ENCODE assay signal across 10 cellular contexts in genomic region chr12:7640123-7640995, GRCh38. TPM values are rescaled to one million over a fixed set of nuclear protein-coding genes. Genes with fewer than 3 reads are reported as not detected.
DNase-seq lines count a peak whose midpoint lies in the region; ATAC-seq, FAIRE-seq and TF ChIP-seq lines count a peak whose summit lies in the region.
"Not testable (repeated sequence)": the region's sequence is repeated elsewhere in the genome, so short reads cannot be mapped to it uniquely, and the experiment has no call there.
"Had no signal": no experiment of that assay in that cellular context is flagged by ENCODE, and none has a peak within 500 bp of the region (broad histone marks: within the 10 kb centered on the region; RNA-seq: fewer than 3 reads in every experiment).

No MANE protein-coding gene starts in this region.

- POLR2A ChIA-PET in CD8-positive, alpha-beta memory T cell (lab: Charles Lee); endothelial cell of umbilical vein (lab: Charles Lee): not testable (repeated sequence)

- not testable (repeated sequence) for H3K27ac ChIP-seq in CD8-positive, alpha-beta memory T cell (ENCODE audit: low read depth, low read length); endothelial cell of umbilical vein (ENCODE audit: insufficient read depth, low read depth, low read length); stomach smooth muscle (ENCODE audit: low read length)

- not testable (repeated sequence) for H3K27me3 ChIP-seq in CD8-positive, alpha-beta memory T cell (ENCODE audit: insufficient read depth, low read length, poor library complexity, severe bottlenecking); endothelial cell of umbilical vein (ENCODE audit: control insufficient read depth in 2 of 2, insufficient read depth in 2 of 2, low read length in 2 of 2); stomach smooth muscle (ENCODE audit: control insufficient read depth in 1 of 2, insufficient read depth in 2 of 2, low read length in 2 of 2)

- H3K79me2 ChIP-seq in endothelial cell of umbilical vein (ENCODE audit: control insufficient read depth, insufficient read depth, low read length): not testable (repeated sequence)

- H3K9me3 Mint-ChIP-seq in CD8-positive, alpha-beta memory T cell: not testable (repeated sequence)

- not testable (repeated sequence) for H3K4me2 ChIP-seq in endothelial cell of umbilical vein (ENCODE audit: insufficient read depth, low read length)

- H3K4me3 Mint-ChIP-seq in CD8-positive, alpha-beta memory T cell: peak overlapping the region; percentile 79 to 91 (median 85)

- TF ChIP-seq POLR2A in endothelial cell of umbilical vein (IDR thresholded peaks at IDR 0.05; ENCODE audit: low read depth, low read length): not testable (repeated sequence)

- peak overlapping the region; percentile 54 for H3K4me3 ChIP-seq in CD8-positive, alpha-beta memory T cell (ENCODE audit: low read length)
- H3K4me3 ChIP-seq in endothelial cell of umbilical vein (replicated peaks in 1 of 3; ENCODE audit: insufficient read depth in 1 of 3, low read depth in 1 of 3, low read length in 3 of 3) (peak overlapping the region in 1 of 3 experiments; percentile 16), stomach smooth muscle (ENCODE audit: low read length in 2 of 2) (peak overlapping the region; percentile 25 to 44)
- not testable (repeated sequence) for H3K4me3 ChIP-seq in mucosa of descending colon

- H3K27ac Mint-ChIP-seq in CD8-positive, alpha-beta memory T cell: peak overlapping the region; percentile 72 to 97 (median 92)

- H3K4me1 Mint-ChIP-seq in CD8-positive, alpha-beta memory T cell: peaks cover 24 to 27% (median 24%) of the 10 kb centered on the region in 3 donors

- not testable (repeated sequence) for ATAC-seq in mucosa of descending colon

- not testable (repeated sequence) for H3K9me3 ChIP-seq in CD8-positive, alpha-beta memory T cell (ENCODE audit: low read length); endothelial cell of umbilical vein (replicated peaks; ENCODE audit: control insufficient read depth, insufficient read depth, low read length); mucosa of descending colon; stomach smooth muscle (ENCODE audit: control insufficient read depth in 2 of 2, low read length in 2 of 2)

- not testable (repeated sequence) for H4K20me1 ChIP-seq in endothelial cell of umbilical vein (replicated peaks; ENCODE audit: control insufficient read depth, extremely low read depth, insufficient read depth, low read length)

- CTCF ChIA-PET in CD8-positive, alpha-beta memory T cell (lab: Charles Lee): interaction anchor here (0.8 to 2.4 kb wide), 5 partner anchors 9 to 420 kb away, joined by 3 to 7 read pairs (median 4); no protein-coding TSS in a partner anchor
- CTCF ChIA-PET in endothelial cell of umbilical vein (lab: Charles Lee): interaction anchor here (1.3 to 2.1 kb wide), 11 partner anchors 7 to 499 kb away, joined by 3 to 10 read pairs (median 4); no protein-coding TSS in a partner anchor

- not testable (repeated sequence) for FAIRE-seq in endothelial cell of umbilical vein (lab: Jason Lieb, UNC)

- intact Hi-C loops in endothelial cell of umbilical vein (cut with micrococcal nuclease); mucosa of descending colon (cut with DNase I, micrococcal nuclease): not testable (repeated sequence)

- not testable (repeated sequence) for H3K9ac ChIP-seq in endothelial cell of umbilical vein (replicated peaks; ENCODE audit: extremely low read depth, insufficient read depth, low read length); stomach smooth muscle (ENCODE audit: low read length in 2 of 2)

- H3K4me1 ChIP-seq in CD8-positive, alpha-beta memory T cell (ENCODE audit: insufficient read depth, low read length): peaks cover 16% of the 10 kb centered on the region
- H3K4me1 ChIP-seq in endothelial cell of umbilical vein (ENCODE audit: control insufficient read depth, extremely low read depth, insufficient read depth, low read length); mucosa of descending colon (ENCODE audit: low read depth); stomach smooth muscle (ENCODE audit: control insufficient read depth, insufficient read depth, low read length): not testable (repeated sequence)

- H2AFZ ChIP-seq in endothelial cell of umbilical vein (ENCODE audit: low read depth, low read length): not testable (repeated sequence)

- H3K36me3 Mint-ChIP-seq in CD8-positive, alpha-beta memory T cell: not testable (repeated sequence)

- not testable (repeated sequence) for BruUV-seq in endothelial cell of umbilical vein (replicated peaks; lab: Mats Ljungman, UMichigan)

- H3K9me1 ChIP-seq in endothelial cell of umbilical vein (replicated peaks; ENCODE audit: control insufficient read depth, extremely low read depth, insufficient read depth, low read length): not testable (repeated sequence)

- peaks cover 3 to 12% of the 10 kb centered on the region in 2 donors for H3K27me3 Mint-ChIP-seq in CD8-positive, alpha-beta memory T cell

- peak; percentile 18 to 79 (median 77) for DNase-seq in CD8-positive, alpha-beta memory T cell
- DNase-seq in T follicular helper cell (ENCODE audit: low read depth): peak; percentile 49
- DNase-seq in activated CD8-positive, alpha-beta memory T cell treated with anti-CD3 and anti-CD28 coated beads for 24 hours: peak; percentile 85
- DNase-seq in activated naive CD4-positive, alpha-beta T cell treated with anti-CD3 and anti-CD28 coated beads, Interleukin-2, amount 50 U/mL, for 16 hours: peak; percentile 69
- DNase-seq in endothelial cell of umbilical vein (ENCODE audit: low read depth, low spot score): peak; percentile 10
- peak in 2 of 3 donors; percentile 9 to 29 for DNase-seq in mucosa of descending colon
- peak; percentile 25 to 32 for DNase-seq in stimulated activated CD4-positive, alpha-beta T cell treated with anti-CD3 and anti-CD28 coated beads, Interleukin-2, amount 100 ng/mL, for 48 hours

- not testable (repeated sequence) for TF ChIP-seq CTCF in endothelial cell of umbilical vein (IDR thresholded peaks at IDR 0.05; ENCODE audit: extremely low read depth in 1 of 2, insufficient read depth in 1 of 2, low read depth in 1 of 2, low read length in 2 of 2); mucosa of descending colon (IDR thresholded peaks at IDR 0.05)

- H3K36me3 ChIP-seq in CD8-positive, alpha-beta memory T cell (ENCODE audit: insufficient read depth, low read length); endothelial cell of umbilical vein (ENCODE audit: control insufficient read depth in 2 of 2, extremely low read depth in 1 of 2, insufficient read depth in 2 of 2, low read length in 2 of 2); mucosa of descending colon (ENCODE audit: low read depth); stomach smooth muscle (ENCODE audit: control insufficient read depth in 2 of 2, insufficient read depth in 2 of 2, low read length in 2 of 2): not testable (repeated sequence)

- dilution Hi-C loops in endothelial cell of umbilical vein (cut with MboI; ENCODE audit: extremely low pct_ligation_motif_present, low sequenced_read_pairs): not testable (repeated sequence)

RNA-seq across cellular contexts. Expression of gene APOBEC1, which starts 25.3 kb away (rescaled TPM):
- total RNA-seq in CD8-positive, alpha-beta memory T cell: not detected
- polyA plus RNA-seq in CD8-positive, alpha-beta memory T cell: not detected
- total RNA-seq in endothelial cell of umbilical vein (not detected in 2 replicates), mucosa of descending colon (1 to 10 TPM; 1.9 to 8.3 (median 5.3) TPM)
- polyA plus RNA-seq in endothelial cell of umbilical vein: not detected in 2 replicates
- polyA plus RNA-seq in endothelial cell of umbilical vein (2011; cell fraction: cytosol; rRNA removed): not detected in 2 replicates
- not detected in 2 replicates for polyA plus RNA-seq in endothelial cell of umbilical vein (2011; cell fraction: nucleus; rRNA removed)
- polyA plus RNA-seq in endothelial cell of umbilical vein (2012): not detected in 2 replicates
- not detected in 2 replicates for polyA minus RNA-seq in endothelial cell of umbilical vein
- not detected for polyA minus RNA-seq in endothelial cell of umbilical vein (2011; cell fraction: cytosol; rRNA and poly(A)+ RNA removed)
- polyA minus RNA-seq in endothelial cell of umbilical vein (2011; cell fraction: nucleus; rRNA and poly(A)+ RNA removed): not detected in 2 replicates
- total RNA-seq: aorta, right lobe of liver had no signal

RNA-seq across cellular contexts. Expression of gene GDF3, which starts 55.2 kb away (rescaled TPM):
- not detected for total RNA-seq in CD8-positive, alpha-beta memory T cell
- not detected for polyA plus RNA-seq in CD8-positive, alpha-beta memory T cell
- total RNA-seq in endothelial cell of umbilical vein (4.1 and 5.0 TPM in 2 replicates), mucosa of descending colon (not detected)
- 3.1 and 3.2 TPM in 2 replicates for polyA plus RNA-seq in endothelial cell of umbilical vein
- polyA plus RNA-seq in endothelial cell of umbilical vein (2011; cell fraction: cytosol; rRNA removed): 3.3 and 3.7 TPM in 2 replicates
- 1.7 and 3.0 TPM in 2 replicates for polyA plus RNA-seq in endothelial cell of umbilical vein (2011; cell fraction: nucleus; rRNA removed)
- 4.7 and 5.0 TPM in 2 replicates for polyA plus RNA-seq in endothelial cell of umbilical vein (2012)
- polyA minus RNA-seq in endothelial cell of umbilical vein: 1.7 and 3.4 TPM in 2 replicates
- not detected for polyA minus RNA-seq in endothelial cell of umbilical vein (2011; cell fraction: cytosol; rRNA and poly(A)+ RNA removed)
- 1.2 and 1.5 TPM in 2 replicates for polyA minus RNA-seq in endothelial cell of umbilical vein (2011; cell fraction: nucleus; rRNA and poly(A)+ RNA removed)
- total RNA-seq: right lobe of liver had no signal
- polyA plus RNA-seq: aorta had no signal

Comparison
In these comparisons a context has a peak if more than half of its experiments do, and no peak if none do; other contexts are left out.
1. DNase-seq: peak in every context shown above with its lines; median percentile 85 in activated CD8-positive, alpha-beta memory T cell treated with anti-CD3 and anti-CD28 coated beads for 24 hours; 77 in CD8-positive, alpha-beta memory T cell; 69 in activated naive CD4-positive, alpha-beta T cell treated with anti-CD3 and anti-CD28 coated beads, Interleukin-2, amount 50 U/mL, for 16 hours; 49 in T follicular helper cell; 28 in stimulated activated CD4-positive, alpha-beta T cell treated with anti-CD3 and anti-CD28 coated beads, Interleukin-2, amount 100 ng/mL, for 48 hours; 19 in mucosa of descending colon; 10 in endothelial cell of umbilical vein.